17 cellular contexts compared by ENCODE assay signal in the genomic region with DNA sequence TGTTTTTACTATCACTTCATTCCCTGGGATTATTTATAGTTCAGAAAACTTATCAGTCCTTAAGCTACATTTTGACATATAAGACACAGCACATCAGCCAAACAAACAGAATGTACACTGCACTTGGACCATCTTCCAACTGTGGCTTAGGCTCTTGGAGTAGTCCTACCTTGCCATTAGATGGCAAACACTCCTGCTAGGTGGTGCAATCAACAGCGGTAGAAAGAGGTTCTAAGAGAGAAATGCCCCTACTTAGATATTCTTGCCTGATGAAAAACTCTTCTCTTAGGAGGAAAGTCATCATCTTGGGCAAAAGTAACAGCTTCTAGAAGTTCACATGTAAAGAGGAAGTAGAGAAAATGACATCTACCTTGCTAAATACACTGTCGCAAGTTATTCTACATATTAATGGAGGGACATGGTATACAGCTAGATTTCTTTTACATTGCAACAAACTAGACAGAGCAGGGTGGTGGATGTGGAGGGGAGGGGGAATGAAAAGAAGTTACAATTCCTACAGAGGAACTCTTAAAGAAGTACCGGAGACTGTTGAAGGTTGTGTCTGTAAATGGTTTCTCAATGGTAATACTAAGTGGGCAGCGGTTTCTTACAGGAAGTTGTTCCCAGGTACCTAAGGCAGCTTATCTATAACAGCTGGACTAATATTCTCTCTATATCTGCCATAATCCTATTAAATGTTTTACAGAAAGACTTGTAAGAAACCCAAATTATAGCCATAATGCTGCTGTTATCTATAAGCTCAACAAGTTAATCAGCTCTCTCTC. TPM values are rescaled to one million over a fixed set of nuclear protein-coding genes. Genes with fewer than 3 reads are reported as not detected.
DNase-seq lines count a peak whose midpoint lies in the region; ATAC-seq and TF ChIP-seq lines count a peak whose summit lies in the region.
"Had no signal": no experiment of that assay in that cellular context is flagged by ENCODE, and none has a peak within 500 bp of the region (broad histone marks: within the 10 kb centered on the region; RNA-seq: fewer than 3 reads in every experiment).

No MANE protein-coding gene starts in this region.

- DNase-seq in CD1c-positive myeloid dendritic cell (ENCODE audit: extremely low spot score) (peak; percentile 13), MV-4-11 (lab: John Stamatoyannopoulos, UW) (peak; percentile 24), astrocyte of the spinal cord (ENCODE audit: low read depth, low spot score) (no peak), NCI-H1417 (lab: John Stamatoyannopoulos, UW) (no peak), vagina (ENCODE audit: extremely low spot score in 2 of 2) (no peak), putamen (ENCODE audit: low spot score) (no peak)
- DNase-seq in activated CD4-positive, alpha-beta memory T cell treated with anti-CD3 and anti-CD28 coated beads for 36 hours = no peak
- DNase-seq: activated CD4-positive, alpha-beta T cell treated with anti-CD3 and anti-CD28 coated beads for 48 hours; activated gamma-delta T cell treated with Interleukin-2 at 50 U/mL for 16 hours; cerebellar nuclear complex; EL; NCI-H187 treated with DMSO at 0.1 percent for 48 hours; occipital lobe; T-cell had no signal

- H3K9me3 Mint-ChIP-seq in activated CD4-positive, alpha-beta memory T cell treated with anti-CD3 and anti-CD28 coated beads for 36 hours = no peaks in the 10 kb centered on the region
- H3K9me3 Mint-ChIP-seq: T-cell had no signal

- H3K36me3 Mint-ChIP-seq in activated CD4-positive, alpha-beta memory T cell treated with anti-CD3 and anti-CD28 coated beads for 36 hours = no peaks in the 10 kb centered on the region
- H3K36me3 Mint-ChIP-seq: T-cell had no signal

- intact Hi-C loops in activated CD4-positive, alpha-beta memory T cell treated with anti-CD3 and anti-CD28 coated beads for 36 hours (cut with micrococcal nuclease) = loop anchor here (2.0 to 5.0 kb wide), 2 partner anchors 677 to 1256 kb away; no protein-coding TSS in a partner anchor
- intact Hi-C loops in vagina (cut with DNase I) = no loop called here

- peaks cover 5% of the 10 kb centered on the region for H3K4me1 Mint-ChIP-seq in activated CD4-positive, alpha-beta memory T cell treated with anti-CD3 and anti-CD28 coated beads for 36 hours (ENCODE audit: low read depth)

- TF ChIP-seq CTCF in astrocyte of the spinal cord (IDR thresholded peaks at IDR 0.05; ENCODE audit: low read depth, low read length) (peak; percentile 9), vagina (IDR thresholded peaks at IDR 0.05) (no peak)

- CTCF ChIA-PET in activated CD4-positive, alpha-beta memory T cell treated with anti-CD3 and anti-CD28 coated beads for 36 hours (lab: Charles Lee) = interaction anchor here (0.6 to 1.1 kb wide), 4 partner anchors 8 to 905 kb away, joined by 3 to 4 read pairs (median 4); a partner anchor contains a TSS

- H3K4me3 Mint-ChIP-seq in activated CD4-positive, alpha-beta memory T cell treated with anti-CD3 and anti-CD28 coated beads for 36 hours = no peak overlapping the region
- H3K4me3 Mint-ChIP-seq: T-cell had no signal

- H3K9me3 ChIP-seq in vagina = no peaks in the 10 kb centered on the region

- H3K4me3 ChIP-seq in astrocyte of the spinal cord (ENCODE audit: low read depth, low read length) (no peak overlapping the region), vagina (no peak overlapping the region)
- H3K4me3 ChIP-seq: lung had no signal

- no peaks in the 10 kb centered on the region for H3K27me3 ChIP-seq in vagina

- POLR2A ChIA-PET in activated CD4-positive, alpha-beta memory T cell treated with anti-CD3 and anti-CD28 coated beads for 36 hours (lab: Charles Lee) = interaction anchor here (0.6 kb wide), 1 partner anchor 515 kb away, joined by 3 read pairs; no protein-coding TSS in a partner anchor

- H3K27me3 Mint-ChIP-seq in activated CD4-positive, alpha-beta memory T cell treated with anti-CD3 and anti-CD28 coated beads for 36 hours = no peaks in the 10 kb centered on the region
- H3K27me3 Mint-ChIP-seq: T-cell had no signal

- no peak overlapping the region for H3K27ac Mint-ChIP-seq in activated CD4-positive, alpha-beta memory T cell treated with anti-CD3 and anti-CD28 coated beads for 36 hours
- H3K27ac Mint-ChIP-seq: T-cell had no signal

- in situ Hi-C loops in astrocyte of the spinal cord (cut with HindIII; ENCODE audit: low sequenced_read_pairs) = no loop called here

- peak; percentile 53 for ATAC-seq in GM21423 (IDR thresholded peaks at IDR 0.05; ENCODE audit: unreplicated experiment)
- ATAC-seq: T-cell had no signal

- no peak overlapping the region for H3K27ac ChIP-seq in vagina
- H3K27ac ChIP-seq: epithelial cell of prostate had no signal

- no peaks in the 10 kb centered on the region for H3K4me1 ChIP-seq in vagina

- no peak for TF ChIP-seq POLR2A in vagina (IDR thresholded peaks at IDR 0.05)

- no peaks in the 10 kb centered on the region for H3K36me3 ChIP-seq in vagina

RNA-seq across cellular contexts. Expression of a gene that starts 8.1 kb away (rescaled TPM):
- total RNA-seq in activated CD4-positive, alpha-beta memory T cell treated with anti-CD3 and anti-CD28 coated beads for 36 hours = not detected
- total RNA-seq in vagina = not detected

Comparison
In these comparisons a context has a peak if more than half of its experiments do, and no peak if none do; other contexts are left out.
1. DNase-seq: peak in CD1c-positive myeloid dendritic cell (single experiment) and MV-4-11 (single experiment); none in astrocyte of the spinal cord (single experiment), NCI-H1417 (0 of 3), activated CD4-positive, alpha-beta memory T cell treated with anti-CD3 and anti-CD28 coated beads for 36 hours (single experiment), vagina (0 of 2) and putamen (single experiment).